ENCODE assay signal across 10 cellular contexts in genomic region chr11:11876458-11876857, GRCh38. TPM values are rescaled to one million over a fixed set of nuclear protein-coding genes. Genes with fewer than 3 reads are reported as not detected.
DNase-seq lines count a peak whose midpoint lies in the region; TF ChIP-seq lines count a peak whose summit lies in the region.
"Had no signal": no experiment of that assay in that cellular context is flagged by ENCODE, and none has a peak within 500 bp of the region (broad histone marks: within the 10 kb centered on the region; RNA-seq: fewer than 3 reads in every experiment).

No MANE protein-coding gene starts in this region.

- DNase-seq in ELF-1 (ENCODE audit: low read depth, low spot score) = peak; percentile 54
- peak; percentile 9 for DNase-seq in astrocyte of the hippocampus (ENCODE audit: low read depth, low spot score)
- peak; percentile 29 for DNase-seq in myocyte (ENCODE audit: low read depth)
- no peak for DNase-seq in activated CD4-positive, CD25-positive, alpha-beta regulatory T cell (lab: John Stamatoyannopoulos, UW)
- no peak for DNase-seq in anterior cingulate cortex (lab: John Stamatoyannopoulos, UW)
- DNase-seq in stimulated activated CD4-positive, alpha-beta T cell treated with anti-CD3 and anti-CD28 coated beads, Interleukin-4, amount 100 ng/mL, for 4 hours = no peak
- DNase-seq: cerebellar nuclear complex, retina, Right ventricle myocardium superior had no signal

- peaks cover 32% of the 10 kb centered on the region for H3K79me2 ChIP-seq in KMS-11 (ENCODE audit: insufficient read depth, low read depth)

- no peak overlapping the region for H2AFZ ChIP-seq in KMS-11 (ENCODE audit: low read depth)

- 0 out of 2 replicates have a peak, but pooled peaks cover 3% of the 10 kb centered on the region for H4K20me1 ChIP-seq in KMS-11 (ENCODE audit: insufficient read depth)

- H3K9ac ChIP-seq in KMS-11 = no peak overlapping the region

- no peaks in the 10 kb centered on the region for H3K27me3 ChIP-seq in KMS-11 (ENCODE audit: insufficient read depth, low read depth)

- 0 out of 2 replicates have a peak, but pooled peaks have one; percentile 22 for TF ChIP-seq CTCF in KMS-11 (conservative IDR thresholded peaks at IDR 0.05; ENCODE audit: low read depth, low read length)

- no peaks in the 10 kb centered on the region for H3K4me1 ChIP-seq in KMS-11 (ENCODE audit: low read depth, poor library complexity, severe bottlenecking)

- no peak overlapping the region for H3K4me3 ChIP-seq in KMS-11 (IDR thresholded peaks at IDR 0.05; ENCODE audit: insufficient read depth, low read depth, low read length)

- H3K4me2 ChIP-seq in KMS-11 = no peak overlapping the region

- no peak overlapping the region for H3K27ac ChIP-seq in KMS-11

- no peaks in the 10 kb centered on the region for H3K36me3 ChIP-seq in KMS-11 (ENCODE audit: insufficient read depth)

RNA-seq across cellular contexts. Expression of gene USP47, which starts 34.7 kb away (rescaled TPM):
- total RNA-seq in myocyte = 67.1 and 75.4 TPM in 2 replicates
- polyA plus RNA-seq in myocyte (2012) = 19.0 TPM

Comparison
In these comparisons a context has a peak if more than half of its experiments do, and no peak if none do; other contexts are left out.
1. DNase-seq: peak in ELF-1 (single experiment), astrocyte of the hippocampus (single experiment) and myocyte (single experiment); none in activated CD4-positive, CD25-positive, alpha-beta regulatory T cell (0 of 4), anterior cingulate cortex (0 of 58) and stimulated activated CD4-positive, alpha-beta T cell treated with anti-CD3 and anti-CD28 coated beads, Interleukin-4, amount 100 ng/mL, for 4 hours (0 of 2).